ENCODE assay signal across 20 cellular contexts in the genomic region with DNA sequence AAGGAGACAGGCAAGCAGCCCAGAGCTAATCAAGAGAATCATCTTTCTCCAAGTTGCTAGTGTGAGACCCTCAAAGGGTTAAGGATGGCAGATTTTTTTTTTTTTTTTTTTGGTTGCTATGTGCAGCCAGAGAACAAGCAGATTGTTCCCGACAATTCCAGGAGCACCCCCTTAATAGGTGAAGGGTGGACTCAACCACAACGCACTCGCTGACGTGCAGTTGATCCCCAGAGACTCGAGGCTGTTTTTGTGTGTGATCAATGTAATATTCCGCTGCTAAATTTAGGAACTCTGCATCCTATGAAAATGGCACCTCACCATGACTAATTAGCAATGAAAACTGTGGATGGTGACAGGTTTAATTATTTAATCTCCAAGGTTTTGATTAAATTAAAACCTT.
"Had no signal": no experiment of that assay in that cellular context is flagged by ENCODE, and none has a peak within 500 bp of the region (broad histone marks: within the 10 kb centered on the region; RNA-seq: fewer than 3 reads in every experiment).

No MANE protein-coding gene starts in this region.

- H3K79me2 ChIP-seq: hepatocyte had no signal

- H3K4me1 Mint-ChIP-seq: activated naive CD8-positive, alpha-beta T cell treated with anti-CD3 and anti-CD28 coated beads, Interleukin-2, amount 50 U/mL, for 24 hours; neural crest cell; stimulated activated naive B cell treated with anti-CD40 and anti-IgM and Interleukin-4, amounts not matched to agents 10 μg/mL and 1 μg/mL and 100 μg/mL, for 72 hours had no signal

- H3K27ac ChIP-seq: hepatocyte, pancreas, skin epidermis, tibial artery, vagina had no signal

- H3K4me1 ChIP-seq: pancreas, tibial artery, vagina had no signal

- H3K36me3 Mint-ChIP-seq: stimulated activated naive B cell treated with anti-CD40 and anti-IgM and Interleukin-4, amounts not matched to agents 10 μg/mL and 1 μg/mL and 100 μg/mL, for 72 hours had no signal

- H3K27ac Mint-ChIP-seq: activated naive CD4-positive, alpha-beta T cell treated with anti-CD3 and anti-CD28 coated beads for 36 hours; activated naive CD8-positive, alpha-beta T cell treated with anti-CD3 and anti-CD28 coated beads, Interleukin-2, amount 50 U/mL, for 24 hours; dendritic cell treated with granulocyte-macrophage colony-stimulating factor and Interleukin-4, amounts not matched to agents 40 ng/mL and 50 ng/mL, for 4 days; stimulated activated naive B cell treated with anti-CD40 and anti-IgM and Interleukin-4, amounts not matched to agents 10 μg/mL and 1 μg/mL and 100 μg/mL, for 72 hours had no signal

- H2AFZ ChIP-seq: hepatocyte had no signal

- H3K4me3 ChIP-seq: hepatocyte, pancreas, skin epidermis, tibial artery, vagina had no signal

- H3K4me3 Mint-ChIP-seq: activated naive CD4-positive, alpha-beta T cell treated with anti-CD3 and anti-CD28 coated beads for 36 hours; activated naive CD8-positive, alpha-beta T cell treated with anti-CD3 and anti-CD28 coated beads, Interleukin-2, amount 50 U/mL, for 24 hours; dendritic cell treated with granulocyte-macrophage colony-stimulating factor and Interleukin-4, amounts not matched to agents 40 ng/mL and 50 ng/mL, for 4 days; neural crest cell; stimulated activated naive B cell treated with anti-CD40 and anti-IgM and Interleukin-4, amounts not matched to agents 10 μg/mL and 1 μg/mL and 100 μg/mL, for 72 hours had no signal

- H3K4me2 ChIP-seq: hepatocyte had no signal

- H3K36me3 ChIP-seq: pancreas, tibial artery, vagina had no signal

- H3K27me3 ChIP-seq: hepatocyte, pancreas, tibial artery, vagina had no signal

- DNase-seq: activated naive CD4-positive, alpha-beta T cell treated with anti-CD3 and anti-CD28 coated beads for 36 hours; activated naive CD8-positive, alpha-beta T cell treated with anti-CD3 and anti-CD28 coated beads, Interleukin-2, amount 50 U/mL, for 24 hours; aorta; cerebellar nuclear complex; effector memory CD4-positive, alpha-beta T cell; islet precursor cell; midbrain; pancreas; stimulated activated CD4-positive, alpha-beta T cell treated with anti-CD3 and anti-CD28 coated beads, Interleukin-15, amount 100 ng/mL, for 24 hours; stimulated activated CD4-positive, alpha-beta T cell treated with anti-CD3 and anti-CD28 coated beads, Interleukin-4, amount 100 ng/mL, for 1 hour; stimulated activated naive B cell treated with anti-CD40 and anti-IgM and Interleukin-4, amounts not matched to agents 10 μg/mL and 1 μg/mL and 100 μg/mL, for 72 hours; T1000; tibial artery had no signal

- H3K9me3 ChIP-seq: pancreas, tibial artery, vagina had no signal

- ATAC-seq: activated CD4-positive, CD25-positive, alpha-beta regulatory T cell treated with anti-CD3 and anti-CD28 coated beads, Interleukin-2, amount 50 U/mL, for 24 hours; activated naive CD8-positive, alpha-beta T cell treated with anti-CD3 and anti-CD28 coated beads, Interleukin-2, amount 50 U/mL, for 24 hours; left lobe of liver; pancreas; stimulated activated naive B cell treated with anti-CD40 and anti-IgM and Interleukin-4, amounts not matched to agents 10 μg/mL and 1 μg/mL and 100 μg/mL, for 72 hours had no signal

- H3K27me3 Mint-ChIP-seq: activated naive CD8-positive, alpha-beta T cell treated with anti-CD3 and anti-CD28 coated beads, Interleukin-2, amount 50 U/mL, for 24 hours; dendritic cell treated with granulocyte-macrophage colony-stimulating factor and Interleukin-4, amounts not matched to agents 40 ng/mL and 50 ng/mL, for 4 days; stimulated activated naive B cell treated with anti-CD40 and anti-IgM and Interleukin-4, amounts not matched to agents 10 μg/mL and 1 μg/mL and 100 μg/mL, for 72 hours had no signal
